Comparison of ENCODE assay signal across 13 cellular contexts in genomic region chr22:39431821-39432251, GRCh38. TPM values are rescaled to one million over a fixed set of nuclear protein-coding genes. Genes with fewer than 3 reads are reported as not detected.
DNase-seq lines count a peak whose midpoint lies in the region; ATAC-seq and TF ChIP-seq lines count a peak whose summit lies in the region.
"Had no signal": no experiment of that assay in that cellular context is flagged by ENCODE, and none has a peak within 500 bp of the region (broad histone marks: within the 10 kb centered on the region; RNA-seq: fewer than 3 reads in every experiment).

No MANE protein-coding gene starts in this region.

- H3K27me3 ChIP-seq in heart left ventricle (no peaks in the 10 kb centered on the region), prostate gland (replicated peaks; ENCODE audit: insufficient read depth) (no peaks in the 10 kb centered on the region)
- H3K27me3 ChIP-seq: SJCRH30 had no signal

- 2 to 17% (median 11%) methylated on average over 5 to 8 of the region's 8 CpGs for WGBS in heart left ventricle, 4 donors
- WGBS in prostate gland = 67% methylated on average over 8 of the region's 8 CpGs

- intact Hi-C loops in Right ventricle myocardium inferior (cut with DNase I) (no loop called here), cardiac septum (cut with DNase I) (no loop called here), heart left ventricle (cut with DNase I) (loop anchor here in 1 of 10 donors (10.0 kb wide), 1 partner anchor 73 kb away; the partner anchor contains the start of gene MIEF1), prostate gland (cut with DNase I) (no loop called here)

- H3K27ac ChIP-seq in heart left ventricle = peak overlapping the region; percentile 56 to 97 (median 90)
- peak overlapping the region; percentile 22 to 27 for H3K27ac ChIP-seq in prostate gland
- H3K27ac ChIP-seq: SJCRH30 had no signal

- H3K4me3 ChIP-seq in heart left ventricle (no peak overlapping the region), prostate gland (no peak overlapping the region)
- H3K4me3 ChIP-seq: SJCRH30 had no signal

- TF ChIP-seq CTCF in heart left ventricle (IDR thresholded peaks at IDR 0.05) (no peak), prostate gland (IDR thresholded peaks at IDR 0.05) (no peak)

- DNase-seq in Right ventricle myocardium inferior (ENCODE audit: missing footprints) = no peak
- no peak for DNase-seq in cardiac septum (ENCODE audit: low spot score)
- peak; percentile 70 to 87 (median 79) for DNase-seq in heart left ventricle
- no peak for DNase-seq in prostate gland (ENCODE audit: low spot score)
- DNase-seq in NCI-H2171 treated with DMSO at 0.1 percent for 48 hours (lab: John Stamatoyannopoulos, UW) = no peak
- no peak for DNase-seq in activated CD4-positive, alpha-beta T cell treated with anti-CD3 and anti-CD28 coated beads, Interleukin-2, amount 50 U/mL, for 48 hours
- DNase-seq in stimulated activated CD4-positive, alpha-beta T cell treated with anti-CD3 and anti-CD28 coated beads, Interleukin-12 subunit alpha, Interleukin-12 subunit beta, amount 100 ng/mL, for 4 hours = no peak
- DNase-seq in effector CD8-positive, alpha-beta T cell (lab: John Stamatoyannopoulos, UW) = no peak
- DNase-seq: activated CD4-positive, alpha-beta T cell treated with anti-CD3 and anti-CD28 coated beads, Interleukin-2, amount 10 ng/mL, durations not matched to agents 24 days and 14 days; activated gamma-delta T cell treated with Interleukin-2 at 50 U/mL for 16 hours; endodermal cell; NCI-H526 treated with DMSO at 0.1 percent for 48 hours; SJCRH30 had no signal

- H3K9me3 ChIP-seq in heart left ventricle = no peaks in the 10 kb centered on the region
- H3K9me3 ChIP-seq in prostate gland = no peaks in the 10 kb centered on the region
- H3K9me3 ChIP-seq: SJCRH30 had no signal

- H3K36me3 ChIP-seq in heart left ventricle (peaks cover 0 to 66% (median 47%) of the 10 kb centered on the region in 9 donors), prostate gland (peaks cover 9 to 10% of the 10 kb centered on the region in 2 donors)
- H3K36me3 ChIP-seq: SJCRH30 had no signal

- H3K4me1 ChIP-seq in heart left ventricle = peaks cover 4 to 39% (median 28%) of the 10 kb centered on the region in 12 donors
- H3K4me1 ChIP-seq in prostate gland (replicated peaks) = no peaks in the 10 kb centered on the region

- TF ChIP-seq POLR2A in heart left ventricle (IDR thresholded peaks at IDR 0.05) (peak in 1 of 2 donors; percentile 11), prostate gland (IDR thresholded peaks at IDR 0.05) (no peak)

- ATAC-seq in Right ventricle myocardium inferior = peak; percentile 53
- peak; percentile 60 to 86 (median 75) for ATAC-seq in heart left ventricle

RNA-seq across cellular contexts. Expression of gene MGAT3, which starts 25.0 kb away (rescaled TPM):
- total RNA-seq in Right ventricle myocardium inferior = 5.9 TPM
- total RNA-seq in cardiac septum = 24.1 TPM
- total RNA-seq in heart left ventricle = 1 to 10 TPM; 3.4 to 9.9 (median 4.7) TPM
- 1 to 10 TPM; 2.2 to 2.6 TPM for polyA plus RNA-seq in heart left ventricle
- 1 to 10 TPM in 1 of 2 donors, under 1 TPM in 1; 0.82 to 7.4 TPM for total RNA-seq in prostate gland
- total RNA-seq: SJCRH30 had no signal

RNA-seq across cellular contexts. Expression of gene TAB1, which starts 32.3 kb away (rescaled TPM):
- total RNA-seq in Right ventricle myocardium inferior (17.3 TPM), cardiac septum (20.6 TPM), heart left ventricle (10 to 100 TPM; 14.5 to 21.7 (median 17.4) TPM), prostate gland (10 to 100 TPM; 26.0 to 42.8 TPM)
- 10 to 100 TPM; 17.8 to 18.1 TPM for polyA plus RNA-seq in heart left ventricle

Comparison
In these comparisons a context has a peak if more than half of its experiments do, and no peak if none do; other contexts are left out.
1. DNase-seq: peak in heart left ventricle (5 of 5); none in Right ventricle myocardium inferior (single experiment), cardiac septum (single experiment), prostate gland (single experiment), NCI-H2171 treated with DMSO at 0.1 percent for 48 hours (single experiment), activated CD4-positive, alpha-beta T cell treated with anti-CD3 and anti-CD28 coated beads, Interleukin-2, amount 50 U/mL, for 48 hours (0 of 2), stimulated activated CD4-positive, alpha-beta T cell treated with anti-CD3 and anti-CD28 coated beads, Interleukin-12 subunit alpha, Interleukin-12 subunit beta, amount 100 ng/mL, for 4 hours (single experiment) and effector CD8-positive, alpha-beta T cell (single experiment).